Comparison of ENCODE assay signal across 13 cellular contexts in the genomic region with DNA sequence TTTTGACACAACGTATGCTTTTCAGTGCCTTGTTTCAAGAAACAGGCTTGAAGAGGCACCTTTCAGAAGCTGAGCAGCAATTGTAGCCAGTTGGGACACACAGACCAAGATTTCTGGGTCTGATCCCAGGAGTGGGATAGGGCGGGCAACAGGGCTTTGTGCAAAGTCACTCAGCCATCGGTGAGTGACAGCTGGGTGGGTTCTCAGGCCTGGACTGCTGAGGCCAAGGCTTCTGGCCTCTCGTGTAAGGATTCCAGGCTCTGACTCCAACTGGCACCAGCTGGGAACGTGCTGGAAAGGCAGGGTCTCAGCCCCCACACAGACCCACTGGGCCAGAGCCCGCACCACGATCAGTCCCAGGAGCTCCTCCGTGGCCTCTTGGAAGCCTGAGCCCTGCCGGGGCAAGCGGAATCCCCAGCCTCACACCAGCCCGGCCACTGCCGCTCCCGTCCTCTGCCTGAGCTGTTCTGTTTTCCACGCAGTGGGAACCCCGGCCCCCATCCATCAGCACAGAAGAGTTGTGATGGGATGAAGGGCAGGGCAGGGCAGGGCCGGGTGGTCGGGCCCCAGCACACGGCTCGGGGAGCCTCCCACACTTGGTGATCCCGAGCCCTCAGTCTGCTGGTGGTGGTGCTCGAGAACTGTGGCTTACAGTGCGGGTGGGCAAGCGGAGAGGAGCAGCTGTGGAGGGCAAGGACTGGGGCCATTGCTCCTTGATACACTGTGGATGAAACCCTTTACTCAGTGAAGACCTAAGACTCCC. TPM values are rescaled to one million over a fixed set of nuclear protein-coding genes. Genes with fewer than 3 reads are reported as not detected.
DNase-seq lines count a peak whose midpoint lies in the region; ATAC-seq and TF ChIP-seq lines count a peak whose summit lies in the region.
"Had no signal": no experiment of that assay in that cellular context is flagged by ENCODE, and none has a peak within 500 bp of the region (broad histone marks: within the 10 kb centered on the region; RNA-seq: fewer than 3 reads in every experiment).

No MANE protein-coding gene starts in this region.

- peaks cover 10 to 16% of the 10 kb centered on the region in 2 experiments; a peak in 4 of 5 replicates for H3K9me3 Mint-ChIP-seq in H9
- H3K9me3 Mint-ChIP-seq in endodermal cell: peaks cover 24% of the 10 kb centered on the region
- no peaks in the 10 kb centered on the region for H3K9me3 Mint-ChIP-seq in stimulated activated memory B cell treated with anti-CD40 and anti-IgM and Interleukin-4, amounts not matched to agents 10 μg/mL and 1 μg/mL and 100 μg/mL, for 72 hours
- no peaks in the 10 kb centered on the region for H3K9me3 Mint-ChIP-seq in natural killer cell

- no peaks in the 10 kb centered on the region for H3K79me2 ChIP-seq in H9 (ENCODE audit: insufficient read depth, low read length)
- H3K79me2 ChIP-seq in MM.1S (ENCODE audit: low read length): no peaks in the 10 kb centered on the region

- H3K4me3 Mint-ChIP-seq in H9 (no peak overlapping the region), endodermal cell (no peak overlapping the region), natural killer cell (no peak overlapping the region)
- no peak overlapping the region for H3K4me3 Mint-ChIP-seq in stimulated activated memory B cell treated with anti-CD40 and anti-IgM and Interleukin-4, amounts not matched to agents 10 μg/mL and 1 μg/mL and 100 μg/mL, for 72 hours
- H3K4me3 Mint-ChIP-seq: T-helper 1 cell treated with Interleukin-12 subunit alpha and Interleukin-12 subunit beta and Interleukin-4 antibody, amounts not matched to agents 30 μg/mL and 1 μg/mL, for 36 hours had no signal

- DNase-seq in H9 (peak; percentile 18), endodermal cell (peak; percentile 36), mesenteric fat pad (ENCODE audit: low spot score) (peak; percentile 89), MM.1S (no peak), SIG-M5 (lab: John Stamatoyannopoulos, UW) (no peak), natural killer cell (no peak)
- DNase-seq: colonic mucosa; stimulated activated CD4-positive, alpha-beta T cell treated with anti-CD3 and anti-CD28 coated beads, Interleukin-2, amount 100 ng/mL, for 24 hours had no signal

- no peak overlapping the region for H4K5ac ChIP-seq in H9 (ENCODE audit: insufficient read length, low read depth, low read length)

- no peak overlapping the region for H3K4me2 ChIP-seq in H9 (ENCODE audit: insufficient read depth, insufficient read length, low read length)
- no peak overlapping the region for H3K4me2 ChIP-seq in MM.1S (ENCODE audit: low read depth, low read length)

- no peak overlapping the region for H3K18ac ChIP-seq in H9 (ENCODE audit: insufficient read length, low read depth, low read length)

- no peak overlapping the region for H3K4me3 ChIP-seq in endodermal cell (ENCODE audit: low read length)
- no peak overlapping the region for H3K4me3 ChIP-seq in MM.1S (ENCODE audit: low read length)
- H3K4me3 ChIP-seq: colonic mucosa had no signal

- no peak overlapping the region for H3K14ac ChIP-seq in H9 (ENCODE audit: insufficient read depth, low read length)

- no peak overlapping the region for H2BK20ac ChIP-seq in H9 (ENCODE audit: low read depth, low read length, poor library complexity, severe bottlenecking)

- H3T11ph ChIP-seq in H9 (ENCODE audit: low read length): no peak overlapping the region

- intact Hi-C loops in natural killer cell (cut with micrococcal nuclease): no loop called here

- H3K4me1 ChIP-seq in H9 (ENCODE audit: insufficient read depth, low read length) (no peaks in the 10 kb centered on the region), endodermal cell (ENCODE audit: control insufficient read depth, insufficient read depth, low read length) (no peaks in the 10 kb centered on the region), MM.1S (ENCODE audit: low read length) (no peaks in the 10 kb centered on the region)
- H3K4me1 ChIP-seq: colonic mucosa had no signal

- H4K8ac ChIP-seq in H9 (replicated peaks; ENCODE audit: insufficient read length, low read depth, low read length): no peak overlapping the region

- no peak overlapping the region for H3K23ac ChIP-seq in H9 (ENCODE audit: insufficient read length, low read depth, low read length)

- no peak overlapping the region for H2BK120ac ChIP-seq in H9 (ENCODE audit: low read depth, low read length, poor library complexity, severe bottlenecking)

- no peak overlapping the region for H2AFZ ChIP-seq in H9 (ENCODE audit: low read length)
- no peak overlapping the region for H2AFZ ChIP-seq in MM.1S (ENCODE audit: low read length)

- H3K27ac ChIP-seq in H9 (ENCODE audit: insufficient read length, low read depth, low read length): no peak overlapping the region
- no peak overlapping the region for H3K27ac ChIP-seq in endodermal cell (ENCODE audit: low read depth, low read length)
- H3K27ac ChIP-seq in MM.1S (ENCODE audit: low read length): no peak overlapping the region
- H3K27ac ChIP-seq: C4-2B, colonic mucosa had no signal

- no peak overlapping the region for H2BK5ac ChIP-seq in H9 (ENCODE audit: insufficient read length, low read length)

- no peak overlapping the region for H2AK5ac ChIP-seq in H9 (ENCODE audit: insufficient read length, low read length)

- H3K27ac Mint-ChIP-seq in H9: peak overlapping the region in 1 of 3 experiments; percentile 62; a peak in 1 of 7 replicates
- H3K27ac Mint-ChIP-seq in endodermal cell: no peak overlapping the region
- no peak overlapping the region for H3K27ac Mint-ChIP-seq in stimulated activated memory B cell treated with anti-CD40 and anti-IgM and Interleukin-4, amounts not matched to agents 10 μg/mL and 1 μg/mL and 100 μg/mL, for 72 hours
- H3K27ac Mint-ChIP-seq in natural killer cell: no peak overlapping the region
- H3K27ac Mint-ChIP-seq: T-helper 1 cell treated with Interleukin-12 subunit alpha and Interleukin-12 subunit beta and Interleukin-4 antibody, amounts not matched to agents 30 μg/mL and 1 μg/mL, for 36 hours had no signal

- no peak overlapping the region for H3K56ac ChIP-seq in H9 (ENCODE audit: insufficient read length, low read depth, low read length)

- H3F3A ChIP-seq in MM.1S (ENCODE audit: insufficient read depth, low read length): no peaks in the 10 kb centered on the region

- H4K20me1 ChIP-seq in H9 (ENCODE audit: control insufficient read depth, insufficient read depth, insufficient read length): no peaks in the 10 kb centered on the region
- no peaks in the 10 kb centered on the region for H4K20me1 ChIP-seq in MM.1S (ENCODE audit: insufficient read depth, low read length)

- TF ChIP-seq CTCF in H9 (conservative IDR thresholded peaks at IDR 0.05): no peak
- no peak for TF ChIP-seq CTCF in endodermal cell (conservative IDR thresholded peaks at IDR 0.05)
- no peak for TF ChIP-seq CTCF in MM.1S (IDR thresholded peaks at IDR 0.05; ENCODE audit: low read length)
- no peak for TF ChIP-seq CTCF in natural killer cell (IDR thresholded peaks at IDR 0.05)

- no CpG with 5 or more reads among the region's 23 CpGs for WGBS in H9 (ENCODE audit: extremely low coverage, insufficient read length, low lambda C conversion rate)
- 89 to 91% methylated on average over 8 to 23 of the region's 23 CpGs for WGBS in endodermal cell (ENCODE audit: insufficient coverage in 1 of 2, insufficient read length in 1 of 2), 2 experiments

- H3K9ac ChIP-seq in H9 (ENCODE audit: extremely low read depth, insufficient read length, low read length) (no peak overlapping the region), endodermal cell (ENCODE audit: extremely low read depth, low read length, poor library complexity, severe bottlenecking) (no peak overlapping the region), MM.1S (ENCODE audit: low read length) (no peak overlapping the region)

- peak; percentile 13 for ATAC-seq in stimulated activated memory B cell treated with anti-CD40 and anti-IgM and Interleukin-4, amounts not matched to agents 10 μg/mL and 1 μg/mL and 100 μg/mL, for 72 hours
- ATAC-seq in GM21526 (IDR thresholded peaks at IDR 0.05; ENCODE audit: low FRiP score, unreplicated experiment) (no peak), natural killer cell (no peak)
- ATAC-seq: activated naive CD4-positive, alpha-beta T cell treated with anti-CD3 and anti-CD28 coated beads, Interleukin-2, amount 50 U/mL, for 72 hours had no signal

- no peaks in the 10 kb centered on the region for H3K36me3 ChIP-seq in endodermal cell (ENCODE audit: control insufficient read depth, insufficient read depth, low read length)
- H3K36me3 ChIP-seq in MM.1S (replicated peaks; ENCODE audit: insufficient read depth, low read length): no peaks in the 10 kb centered on the region
- H3K36me3 ChIP-seq: colonic mucosa had no signal

- no peak overlapping the region for H2BK12ac ChIP-seq in H9 (ENCODE audit: insufficient read length, low read depth, low read length)

- H3K36me3 Mint-ChIP-seq in H9 (ENCODE audit: insufficient read depth in 1 of 3, low read depth in 3 of 3) (peaks cover 13 to 21% (median 19%) of the 10 kb centered on the region in 3 experiments), endodermal cell (ENCODE audit: low read depth) (peaks cover 15% of the 10 kb centered on the region), natural killer cell (no peaks in the 10 kb centered on the region)
- no peaks in the 10 kb centered on the region for H3K36me3 Mint-ChIP-seq in stimulated activated memory B cell treated with anti-CD40 and anti-IgM and Interleukin-4, amounts not matched to agents 10 μg/mL and 1 μg/mL and 100 μg/mL, for 72 hours

- no peaks in the 10 kb centered on the region for H3K9me2 ChIP-seq in MM.1S (replicated peaks; ENCODE audit: insufficient read depth, low read length)

- H3K27me3 Mint-ChIP-seq in H9 (ENCODE audit: low read depth) (no peaks in the 10 kb centered on the region), endodermal cell (ENCODE audit: insufficient read depth) (no peaks in the 10 kb centered on the region), natural killer cell (ENCODE audit: low read depth in 2 of 2) (no peaks in the 10 kb centered on the region)
- H3K27me3 Mint-ChIP-seq in stimulated activated memory B cell treated with anti-CD40 and anti-IgM and Interleukin-4, amounts not matched to agents 10 μg/mL and 1 μg/mL and 100 μg/mL, for 72 hours: no peaks in the 10 kb centered on the region

- no peak overlapping the region for H4K91ac ChIP-seq in H9 (ENCODE audit: insufficient read length, low read depth, low read length)

- H3K27me3 ChIP-seq in H9 (ENCODE audit: insufficient read depth, low read length) (no peaks in the 10 kb centered on the region), endodermal cell (ENCODE audit: control insufficient read depth, insufficient read depth, low read length, poor library complexity, severe bottlenecking) (no peaks in the 10 kb centered on the region), MM.1S (replicated peaks; ENCODE audit: insufficient read depth, low read length) (peaks cover 11% of the 10 kb centered on the region; the same call in 1 of the 2 replicates)
- H3K27me3 ChIP-seq: colonic mucosa had no signal

- H3K4ac ChIP-seq in H9 (ENCODE audit: low read depth, low read length): no peak overlapping the region

- H3K9me3 ChIP-seq in H9 (ENCODE audit: control insufficient read depth, low read depth, low read length) (no peaks in the 10 kb centered on the region), endodermal cell (ENCODE audit: control insufficient read depth, low read length) (peaks cover 8% of the 10 kb centered on the region), MM.1S (replicated peaks; ENCODE audit: insufficient read depth, low read length) (no peaks in the 10 kb centered on the region)
- H3K9me3 ChIP-seq: colonic mucosa had no signal

- no peaks in the 10 kb centered on the region for H3K4me1 Mint-ChIP-seq in H9
- peaks cover 6% of the 10 kb centered on the region for H3K4me1 Mint-ChIP-seq in endodermal cell
- no peaks in the 10 kb centered on the region for H3K4me1 Mint-ChIP-seq in stimulated activated memory B cell treated with anti-CD40 and anti-IgM and Interleukin-4, amounts not matched to agents 10 μg/mL and 1 μg/mL and 100 μg/mL, for 72 hours
- H3K4me1 Mint-ChIP-seq in natural killer cell: no peaks in the 10 kb centered on the region

- no peaks in the 10 kb centered on the region for H3K79me1 ChIP-seq in H9 (ENCODE audit: insufficient read depth, low read depth, low read length, poor library complexity, severe bottlenecking)

- no peaks in the 10 kb centered on the region for H3K23me2 ChIP-seq in H9 (ENCODE audit: insufficient read length, low read depth, low read length, poor library complexity, severe bottlenecking)

- H2BK15ac ChIP-seq in H9 (ENCODE audit: low read depth, low read length): no peak overlapping the region

RNA-seq across cellular contexts. Expression of a gene that starts 46.8 kb away (rescaled TPM):
- 1.5 and 1.6 TPM in 2 replicates for total RNA-seq in H9 (2021)
- total RNA-seq in endodermal cell: 1 to 10 TPM in 1 of 2 donors, under 1 TPM in 1; 0.64 to 1.8 TPM
- polyA plus RNA-seq in endodermal cell (2013, experiment 1 of 2): 0.57 TPM
- 0.41 TPM for polyA plus RNA-seq in endodermal cell (2013, experiment 2 of 2)
- total RNA-seq in mesenteric fat pad: 4.6 TPM
- total RNA-seq in natural killer cell: 1 to 10 TPM; 2.2 to 4.9 (median 4.7) TPM

Comparison
In these comparisons a context has a peak if more than half of its experiments do, and no peak if none do; other contexts are left out.
1. DNase-seq: peak in H9 (single experiment), endodermal cell (single experiment) and mesenteric fat pad (single experiment); none in MM.1S (single experiment), SIG-M5 (single experiment) and natural killer cell (single experiment).